9 cellular contexts compared by ENCODE assay signal in genomic region chr5:96714450-96714849, GRCh38. TPM values are rescaled to one million over a fixed set of nuclear protein-coding genes. Genes with fewer than 3 reads are reported as not detected.
A peak's percentile ranks its signal among the peaks of the same experiment; 100 is the strongest.
DNase-seq lines count a peak whose midpoint lies in the region; ATAC-seq and TF ChIP-seq lines count a peak whose summit lies in the region.
"Had no signal": no experiment of that assay in that cellular context is flagged by ENCODE, and none has a peak within 500 bp of the region (broad histone marks: within the 10 kb centered on the region; RNA-seq: fewer than 3 reads in every experiment).

No MANE protein-coding gene starts in this region.

- POLR2A ChIA-PET in activated CD4-positive, alpha-beta T cell treated with anti-CD3 and anti-CD28 coated beads, Interleukin-2, amount 10 ng/mL, durations not matched to agents 7 days and 5 days (lab: Charles Lee): interaction anchor here (0.6 kb wide), 1 partner anchor 9 kb away, joined by 3 read pairs; no protein-coding TSS in a partner anchor

- H3K27me3 Mint-ChIP-seq in IgD-negative memory B cell (no peaks in the 10 kb centered on the region), brain (peaks cover 3% of the 10 kb centered on the region)
- H3K27me3 Mint-ChIP-seq in activated CD4-positive, alpha-beta T cell treated with anti-CD3 and anti-CD28 coated beads, Interleukin-2, amount 10 ng/mL, durations not matched to agents 7 days and 5 days: no peaks in the 10 kb centered on the region

- H3K36me3 Mint-ChIP-seq in IgD-negative memory B cell (peaks cover 3% of the 10 kb centered on the region), brain (peaks cover 4% of the 10 kb centered on the region)
- H3K36me3 Mint-ChIP-seq in stimulated activated effector memory CD8-positive, alpha-beta T cell treated with anti-CD3 and anti-CD28 coated beads, Interleukin-12 subunit alpha, Interleukin-12 subunit beta, amount 100 ng/mL, for 72 hours: peaks cover 12% of the 10 kb centered on the region
- H3K36me3 Mint-ChIP-seq in activated CD4-positive, alpha-beta T cell treated with anti-CD3 and anti-CD28 coated beads, Interleukin-2, amount 10 ng/mL, durations not matched to agents 7 days and 5 days (ENCODE audit: low read depth): peaks cover 16% of the 10 kb centered on the region

- CTCF ChIA-PET in activated CD4-positive, alpha-beta T cell treated with anti-CD3 and anti-CD28 coated beads, Interleukin-2, amount 10 ng/mL, durations not matched to agents 7 days and 5 days (lab: Charles Lee): interaction anchor here (0.9 to 1.2 kb wide), 4 partner anchors 9 to 38 kb away, joined by 3 to 4 read pairs (median 3); no protein-coding TSS in a partner anchor

- no peaks in the 10 kb centered on the region for H3K9me3 Mint-ChIP-seq in IgD-negative memory B cell
- no peaks in the 10 kb centered on the region for H3K9me3 Mint-ChIP-seq in brain
- H3K9me3 Mint-ChIP-seq in stimulated activated effector memory CD8-positive, alpha-beta T cell treated with anti-CD3 and anti-CD28 coated beads, Interleukin-12 subunit alpha, Interleukin-12 subunit beta, amount 100 ng/mL, for 72 hours: no peaks in the 10 kb centered on the region
- no peaks in the 10 kb centered on the region for H3K9me3 Mint-ChIP-seq in activated CD4-positive, alpha-beta T cell treated with anti-CD3 and anti-CD28 coated beads, Interleukin-2, amount 10 ng/mL, durations not matched to agents 7 days and 5 days

- peak overlapping the region; percentile 82 to 91 (median 89) for H3K27ac Mint-ChIP-seq in IgD-negative memory B cell
- peak overlapping the region in 3 of 5 experiments; percentile 73 to 95 (median 87) for H3K27ac Mint-ChIP-seq in brain
- peak overlapping the region; percentile 92 for H3K27ac Mint-ChIP-seq in stimulated activated effector memory CD8-positive, alpha-beta T cell treated with anti-CD3 and anti-CD28 coated beads, Interleukin-12 subunit alpha, Interleukin-12 subunit beta, amount 100 ng/mL, for 72 hours
- H3K27ac Mint-ChIP-seq in activated CD4-positive, alpha-beta T cell treated with anti-CD3 and anti-CD28 coated beads, Interleukin-2, amount 10 ng/mL, durations not matched to agents 7 days and 5 days: no peak overlapping the region

- no peak for TF ChIP-seq CTCF in brain (conservative IDR thresholded peaks at IDR 0.05)

- intact Hi-C loops in left colon (cut with DNase I, micrococcal nuclease): no loop called here

- H3K4me3 Mint-ChIP-seq in IgD-negative memory B cell: peak overlapping the region in 2 of 4 donors; percentile 4 to 13
- H3K4me3 Mint-ChIP-seq in brain: peak overlapping the region in 2 of 5 experiments; percentile 6 to 8
- H3K4me3 Mint-ChIP-seq in stimulated activated effector memory CD8-positive, alpha-beta T cell treated with anti-CD3 and anti-CD28 coated beads, Interleukin-12 subunit alpha, Interleukin-12 subunit beta, amount 100 ng/mL, for 72 hours: no peak overlapping the region
- H3K4me3 Mint-ChIP-seq in activated CD4-positive, alpha-beta T cell treated with anti-CD3 and anti-CD28 coated beads, Interleukin-2, amount 10 ng/mL, durations not matched to agents 7 days and 5 days: no peak overlapping the region

- DNase-seq in left colon: no peak
- no peak for DNase-seq in stimulated activated effector memory CD8-positive, alpha-beta T cell treated with anti-CD3 and anti-CD28 coated beads, Interleukin-12 subunit alpha, Interleukin-12 subunit beta, amount 100 ng/mL, for 72 hours (ENCODE audit: low spot score in 2 of 2)
- DNase-seq in NCI-H1694 (lab: John Stamatoyannopoulos, UW): no peak
- no peak for DNase-seq in SKM-1 (lab: John Stamatoyannopoulos, UW; ENCODE audit: unreplicated experiment)
- no peak for DNase-seq in NCI-H128 (lab: John Stamatoyannopoulos, UW; ENCODE audit: unreplicated experiment)
- DNase-seq in activated CD4-positive, alpha-beta T cell treated with anti-CD3 and anti-CD28 coated beads, Interleukin-2, amount 10 ng/mL, durations not matched to agents 7 days and 5 days: no peak
- DNase-seq: SIG-M5 had no signal

- peak; percentile 57 for ATAC-seq in left colon
- ATAC-seq in stimulated activated effector memory CD8-positive, alpha-beta T cell treated with anti-CD3 and anti-CD28 coated beads, Interleukin-12 subunit alpha, Interleukin-12 subunit beta, amount 100 ng/mL, for 72 hours: no peak

- peaks cover 35 to 42% (median 37%) of the 10 kb centered on the region in 3 donors for H3K4me1 Mint-ChIP-seq in IgD-negative memory B cell
- peaks cover 52% of the 10 kb centered on the region for H3K4me1 Mint-ChIP-seq in brain
- H3K4me1 Mint-ChIP-seq in stimulated activated effector memory CD8-positive, alpha-beta T cell treated with anti-CD3 and anti-CD28 coated beads, Interleukin-12 subunit alpha, Interleukin-12 subunit beta, amount 100 ng/mL, for 72 hours: peaks cover 47% of the 10 kb centered on the region
- peaks cover 32% of the 10 kb centered on the region for H3K4me1 Mint-ChIP-seq in activated CD4-positive, alpha-beta T cell treated with anti-CD3 and anti-CD28 coated beads, Interleukin-2, amount 10 ng/mL, durations not matched to agents 7 days and 5 days

RNA-seq across cellular contexts. Expression of gene CAST, which starts 52.3 kb away (rescaled TPM):
- polyA plus RNA-seq in IgD-negative memory B cell (71.7 TPM), brain (ENCODE audit: insufficient read depth, low read depth, low replicate concordance) (18.9 TPM)
- total RNA-seq in left colon: 100 to 1,000 TPM; 399 TPM
- 100 to 1,000 TPM; 178 to 218 TPM for total RNA-seq in activated CD4-positive, alpha-beta T cell treated with anti-CD3 and anti-CD28 coated beads, Interleukin-2, amount 10 ng/mL, durations not matched to agents 7 days and 5 days
